Comparison of ENCODE assay signal across 1 cellular context in the genomic region with DNA sequence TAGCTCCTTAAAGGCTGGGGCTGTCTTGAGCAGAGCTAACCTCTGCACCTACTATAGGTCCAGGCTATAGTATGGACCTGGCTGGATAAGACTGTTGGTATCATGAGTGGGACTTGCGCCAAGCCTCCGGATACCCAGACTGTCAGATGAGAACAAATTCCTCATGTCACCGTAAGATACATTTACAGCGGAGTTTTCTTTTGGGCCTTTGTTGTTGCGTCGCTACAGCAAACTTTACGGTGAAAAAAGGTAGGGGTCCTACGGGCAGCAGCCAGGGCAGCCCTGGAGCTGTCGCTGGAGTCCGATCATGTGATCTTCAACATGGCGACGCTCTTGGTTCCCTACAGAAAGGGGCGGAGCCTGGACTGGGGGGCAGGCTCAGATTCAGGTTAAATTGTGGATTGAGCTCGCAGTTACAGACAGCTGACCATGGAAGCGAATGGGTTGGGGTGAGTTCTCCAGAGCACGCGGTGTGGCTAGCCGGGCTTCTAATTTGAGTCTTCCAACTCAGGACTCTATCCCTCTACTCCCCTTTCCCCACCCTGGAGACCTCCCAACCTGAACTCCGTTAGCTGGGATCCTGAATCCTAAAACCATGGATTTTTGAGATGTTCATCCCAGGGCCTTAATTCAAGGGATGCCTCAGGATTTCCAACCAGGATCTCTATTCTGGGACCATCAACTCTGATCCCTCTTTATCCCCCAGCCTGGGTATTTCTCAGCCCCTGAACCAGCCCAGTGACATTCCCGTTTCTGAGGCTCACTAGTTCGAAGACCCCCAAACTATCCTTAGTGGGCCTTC.
TF ChIP-seq lines count a peak whose summit lies in the region.

TSS of gene UROD (plus strand) at position 418 of the 802 bp plus-strand sequence. CDS start at position 430, 12 bp downstream.

TF ChIP-seq in HepG2, 621 proteins besides CTCF, POLR2A, EP300 and RAD21 (continued from another document and continues in another):
- TF ChIP-seq ZNF33B (CRISPR knock-in tag; IDR thresholded peaks at IDR 0.05) (no peak), RCOR2 (CRISPR knock-in tag; IDR thresholded peaks at IDR 0.05) (no peak), ZNF609 (CRISPR knock-in tag; IDR thresholded peaks at IDR 0.05; ENCODE audit: borderline replicate concordance) (no peak; the same call in 1 of the 2 replicates), U2AF1 (optimal IDR thresholded peaks at IDR 0.05; ENCODE audit: low read depth, low read length) (no peak), TEAD2 (CRISPR knock-in tag; IDR thresholded peaks at IDR 0.05) (no peak), ZNF256 (CRISPR knock-in tag; conservative IDR thresholded peaks at IDR 0.05) (no peak), ZNF24 (IDR thresholded peaks at IDR 0.05) (no peak), SKI (IDR thresholded peaks at IDR 0.05; ENCODE audit: partially characterized antibody) (no peak), SIN3A (IDR thresholded peaks at IDR 0.05; ENCODE audit: borderline replicate concordance, low read depth, low read length) (peak; percentile 95), ZNF775 (CRISPR knock-in tag; IDR thresholded peaks at IDR 0.05; ENCODE audit: borderline replicate concordance) (no peak), PHF8 (CRISPR knock-in tag; IDR thresholded peaks at IDR 0.05) (peak; percentile 51), FOXJ3 (CRISPR knock-in tag; IDR thresholded peaks at IDR 0.05; ENCODE audit: borderline replicate concordance) (no peak), SMAD1 (CRISPR knock-in tag; IDR thresholded peaks at IDR 0.05; ENCODE audit: borderline replicate concordance, low read depth) (no peak), DNMT1 (CRISPR knock-in tag; IDR thresholded peaks at IDR 0.05) (no peak), ZNF891 (CRISPR knock-in tag; IDR thresholded peaks at IDR 0.05) (no peak), THYN1 (CRISPR knock-in tag; IDR thresholded peaks at IDR 0.05; ENCODE audit: borderline replicate concordance, low read depth) (no peak), FIP1L1 (IDR thresholded peaks at IDR 0.05; ENCODE audit: borderline replicate concordance, insufficient read depth, low read depth, low read length) (0 out of 2 replicates have a peak, but pooled peaks have one; percentile 72), MXD4 (CRISPR knock-in tag; IDR thresholded peaks at IDR 0.05) (no peak; the same call in 1 of the 2 replicates), HMGA1 (CRISPR knock-in tag; conservative IDR thresholded peaks at IDR 0.05) (no peak), KMT2B (CRISPR knock-in tag; IDR thresholded peaks at IDR 0.05) (peak; percentile 81), PAF1 (CRISPR knock-in tag; IDR thresholded peaks at IDR 0.05) (no peak), CC2D1A (CRISPR knock-in tag; IDR thresholded peaks at IDR 0.05) (no peak), ZNF10 (CRISPR knock-in tag; IDR thresholded peaks at IDR 0.05; ENCODE audit: borderline replicate concordance, low read depth) (no peak), TAF15 (IDR thresholded peaks at IDR 0.05; ENCODE audit: low read depth, low read length, poor library complexity, severe bottlenecking) (no peak), ZNF816 (CRISPR knock-in tag; IDR thresholded peaks at IDR 0.05; ENCODE audit: borderline replicate concordance) (no peak), EHMT2 (IDR thresholded peaks at IDR 0.05; ENCODE audit: borderline replicate concordance, low read depth, low read length) (no peak), EED (CRISPR knock-in tag; IDR thresholded peaks at IDR 0.05) (no peak), NFAT5 (CRISPR knock-in tag; IDR thresholded peaks at IDR 0.05) (no peak)
- TF ChIP-seq, protein P1, sequence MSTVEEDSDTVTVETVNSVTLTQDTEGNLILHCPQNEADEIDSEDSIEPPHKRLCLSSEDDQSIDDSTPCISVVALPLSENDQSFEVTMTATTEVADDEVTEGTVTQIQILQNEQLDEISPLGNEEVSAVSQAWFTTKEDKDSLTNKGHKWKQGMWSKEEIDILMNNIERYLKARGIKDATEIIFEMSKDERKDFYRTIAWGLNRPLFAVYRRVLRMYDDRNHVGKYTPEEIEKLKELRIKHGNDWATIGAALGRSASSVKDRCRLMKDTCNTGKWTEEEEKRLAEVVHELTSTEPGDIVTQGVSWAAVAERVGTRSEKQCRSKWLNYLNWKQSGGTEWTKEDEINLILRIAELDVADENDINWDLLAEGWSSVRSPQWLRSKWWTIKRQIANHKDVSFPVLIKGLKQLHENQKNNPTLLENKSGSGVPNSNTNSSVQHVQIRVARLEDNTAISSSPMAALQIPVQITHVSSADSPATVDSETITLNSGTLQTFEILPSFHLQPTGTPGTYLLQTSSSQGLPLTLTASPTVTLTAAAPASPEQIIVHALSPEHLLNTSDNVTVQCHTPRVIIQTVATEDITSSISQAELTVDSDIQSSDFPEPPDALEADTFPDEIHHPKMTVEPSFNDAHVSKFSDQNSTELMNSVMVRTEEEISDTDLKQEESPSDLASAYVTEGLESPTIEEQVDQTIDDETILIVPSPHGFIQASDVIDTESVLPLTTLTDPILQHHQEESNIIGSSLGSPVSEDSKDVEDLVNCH (CRISPR knock-in tag; IDR thresholded peaks at IDR 0.05) = no peak
- TF ChIP-seq, protein P2, sequence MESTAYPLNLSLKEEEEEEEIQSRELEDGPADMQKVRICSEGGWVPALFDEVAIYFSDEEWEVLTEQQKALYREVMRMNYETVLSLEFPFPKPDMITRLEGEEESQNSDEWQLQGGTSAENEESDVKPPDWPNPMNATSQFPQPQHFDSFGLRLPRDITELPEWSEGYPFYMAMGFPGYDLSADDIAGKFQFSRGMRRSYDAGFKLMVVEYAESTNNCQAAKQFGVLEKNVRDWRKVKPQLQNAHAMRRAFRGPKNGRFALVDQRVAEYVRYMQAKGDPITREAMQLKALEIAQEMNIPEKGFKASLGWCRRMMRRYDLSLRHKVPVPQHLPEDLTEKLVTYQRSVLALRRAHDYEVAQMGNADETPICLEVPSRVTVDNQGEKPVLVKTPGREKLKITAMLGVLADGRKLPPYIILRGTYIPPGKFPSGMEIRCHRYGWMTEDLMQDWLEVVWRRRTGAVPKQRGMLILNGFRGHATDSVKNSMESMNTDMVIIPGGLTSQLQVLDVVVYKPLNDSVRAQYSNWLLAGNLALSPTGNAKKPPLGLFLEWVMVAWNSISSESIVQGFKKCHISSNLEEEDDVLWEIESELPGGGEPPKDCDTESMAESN (CRISPR knock-in tag; conservative IDR thresholded peaks at IDR 0.05) = no peak
- TF ChIP-seq, protein P3, sequence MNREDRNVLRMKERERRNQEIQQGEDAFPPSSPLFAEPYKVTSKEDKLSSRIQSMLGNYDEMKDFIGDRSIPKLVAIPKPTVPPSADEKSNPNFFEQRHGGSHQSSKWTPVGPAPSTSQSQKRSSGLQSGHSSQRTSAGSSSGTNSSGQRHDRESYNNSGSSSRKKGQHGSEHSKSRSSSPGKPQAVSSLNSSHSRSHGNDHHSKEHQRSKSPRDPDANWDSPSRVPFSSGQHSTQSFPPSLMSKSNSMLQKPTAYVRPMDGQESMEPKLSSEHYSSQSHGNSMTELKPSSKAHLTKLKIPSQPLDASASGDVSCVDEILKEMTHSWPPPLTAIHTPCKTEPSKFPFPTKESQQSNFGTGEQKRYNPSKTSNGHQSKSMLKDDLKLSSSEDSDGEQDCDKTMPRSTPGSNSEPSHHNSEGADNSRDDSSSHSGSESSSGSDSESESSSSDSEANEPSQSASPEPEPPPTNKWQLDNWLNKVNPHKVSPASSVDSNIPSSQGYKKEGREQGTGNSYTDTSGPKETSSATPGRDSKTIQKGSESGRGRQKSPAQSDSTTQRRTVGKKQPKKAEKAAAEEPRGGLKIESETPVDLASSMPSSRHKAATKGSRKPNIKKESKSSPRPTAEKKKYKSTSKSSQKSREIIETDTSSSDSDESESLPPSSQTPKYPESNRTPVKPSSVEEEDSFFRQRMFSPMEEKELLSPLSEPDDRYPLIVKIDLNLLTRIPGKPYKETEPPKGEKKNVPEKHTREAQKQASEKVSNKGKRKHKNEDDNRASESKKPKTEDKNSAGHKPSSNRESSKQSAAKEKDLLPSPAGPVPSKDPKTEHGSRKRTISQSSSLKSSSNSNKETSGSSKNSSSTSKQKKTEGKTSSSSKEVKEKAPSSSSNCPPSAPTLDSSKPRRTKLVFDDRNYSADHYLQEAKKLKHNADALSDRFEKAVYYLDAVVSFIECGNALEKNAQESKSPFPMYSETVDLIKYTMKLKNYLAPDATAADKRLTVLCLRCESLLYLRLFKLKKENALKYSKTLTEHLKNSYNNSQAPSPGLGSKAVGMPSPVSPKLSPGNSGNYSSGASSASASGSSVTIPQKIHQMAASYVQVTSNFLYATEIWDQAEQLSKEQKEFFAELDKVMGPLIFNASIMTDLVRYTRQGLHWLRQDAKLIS (CRISPR knock-in tag; IDR thresholded peaks at IDR 0.05) = no peak
- TF ChIP-seq, protein P4, sequence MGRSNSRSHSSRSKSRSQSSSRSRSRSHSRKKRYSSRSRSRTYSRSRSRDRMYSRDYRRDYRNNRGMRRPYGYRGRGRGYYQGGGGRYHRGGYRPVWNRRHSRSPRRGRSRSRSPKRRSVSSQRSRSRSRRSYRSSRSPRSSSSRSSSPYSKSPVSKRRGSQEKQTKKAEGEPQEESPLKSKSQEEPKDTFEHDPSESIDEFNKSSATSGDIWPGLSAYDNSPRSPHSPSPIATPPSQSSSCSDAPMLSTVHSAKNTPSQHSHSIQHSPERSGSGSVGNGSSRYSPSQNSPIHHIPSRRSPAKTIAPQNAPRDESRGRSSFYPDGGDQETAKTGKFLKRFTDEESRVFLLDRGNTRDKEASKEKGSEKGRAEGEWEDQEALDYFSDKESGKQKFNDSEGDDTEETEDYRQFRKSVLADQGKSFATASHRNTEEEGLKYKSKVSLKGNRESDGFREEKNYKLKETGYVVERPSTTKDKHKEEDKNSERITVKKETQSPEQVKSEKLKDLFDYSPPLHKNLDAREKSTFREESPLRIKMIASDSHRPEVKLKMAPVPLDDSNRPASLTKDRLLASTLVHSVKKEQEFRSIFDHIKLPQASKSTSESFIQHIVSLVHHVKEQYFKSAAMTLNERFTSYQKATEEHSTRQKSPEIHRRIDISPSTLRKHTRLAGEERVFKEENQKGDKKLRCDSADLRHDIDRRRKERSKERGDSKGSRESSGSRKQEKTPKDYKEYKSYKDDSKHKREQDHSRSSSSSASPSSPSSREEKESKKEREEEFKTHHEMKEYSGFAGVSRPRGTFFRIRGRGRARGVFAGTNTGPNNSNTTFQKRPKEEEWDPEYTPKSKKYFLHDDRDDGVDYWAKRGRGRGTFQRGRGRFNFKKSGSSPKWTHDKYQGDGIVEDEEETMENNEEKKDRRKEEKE (IDR thresholded peaks at IDR 0.05) = no peak
- TF ChIP-seq, protein P5, sequence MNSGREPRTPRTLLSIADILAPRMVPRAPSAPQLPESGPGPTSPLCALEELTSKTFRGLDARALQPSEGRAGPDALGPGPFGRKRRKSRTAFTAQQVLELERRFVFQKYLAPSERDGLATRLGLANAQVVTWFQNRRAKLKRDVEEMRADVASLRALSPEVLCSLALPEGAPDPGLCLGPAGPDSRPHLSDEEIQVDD (CRISPR knock-in tag; IDR thresholded peaks at IDR 0.05; ENCODE audit: borderline replicate concordance) = no peak
